28 cellular contexts compared by ENCODE assay signal in genomic region chr7:25512051-25512450, GRCh38.
"Had no signal": no experiment of that assay in that cellular context is flagged by ENCODE, and none has a peak within 500 bp of the region (broad histone marks: within the 10 kb centered on the region; RNA-seq: fewer than 3 reads in every experiment).

No MANE protein-coding gene starts in this region.

- H3K4me1 ChIP-seq: stomach, suprapubic skin, testis, thyroid gland, tibial artery, tibial nerve, transverse colon, upper lobe of left lung, upper lobe of right lung, uterus, vagina had no signal

- H3K36me3 ChIP-seq: stomach, suprapubic skin, thoracic aorta, thyroid gland, tibial artery, tibial nerve, transverse colon, upper lobe of left lung, upper lobe of right lung, uterus, vagina had no signal

- H3K4me3 ChIP-seq: stomach, suprapubic skin, testis, thoracic aorta, thyroid gland, tibial artery, tibial nerve, transverse colon, upper lobe of left lung, upper lobe of right lung, uterus, vagina had no signal

- H3K36me3 Mint-ChIP-seq: stimulated activated effector memory CD8-positive, alpha-beta T cell treated with anti-CD3 and anti-CD28 coated beads, Interleukin-12 subunit alpha, Interleukin-12 subunit beta, amount 100 ng/mL, for 72 hours; stimulated activated memory B cell treated with anti-CD40 and anti-IgM and Interleukin-4, amounts not matched to agents 10 μg/mL and 1 μg/mL and 100 μg/mL, for 72 hours; stimulated activated naive B cell treated with anti-CD40 and anti-IgM and Interleukin-4, amounts not matched to agents 10 μg/mL and 1 μg/mL and 100 μg/mL, for 72 hours; type B pancreatic cell had no signal

- H3K4me1 Mint-ChIP-seq: stimulated activated effector memory CD8-positive, alpha-beta T cell treated with anti-CD3 and anti-CD28 coated beads, Interleukin-12 subunit alpha, Interleukin-12 subunit beta, amount 100 ng/mL, for 72 hours; stimulated activated memory B cell treated with anti-CD40 and anti-IgM and Interleukin-4, amounts not matched to agents 10 μg/mL and 1 μg/mL and 100 μg/mL, for 72 hours; stimulated activated naive B cell treated with anti-CD40 and anti-IgM and Interleukin-4, amounts not matched to agents 10 μg/mL and 1 μg/mL and 100 μg/mL, for 72 hours; stimulated activated naive CD8-positive, alpha-beta T cell treated with anti-CD3 and anti-CD28 coated beads, Interleukin-15, amount 100 ng/mL, for 72 hours had no signal

- H3K27ac Mint-ChIP-seq: stimulated activated effector memory CD8-positive, alpha-beta T cell treated with anti-CD3 and anti-CD28 coated beads, Interleukin-12 subunit alpha, Interleukin-12 subunit beta, amount 100 ng/mL, for 72 hours; stimulated activated memory B cell treated with anti-CD40 and anti-IgM and Interleukin-4, amounts not matched to agents 10 μg/mL and 1 μg/mL and 100 μg/mL, for 72 hours; stimulated activated naive B cell treated with anti-CD40 and anti-IgM and Interleukin-4, amounts not matched to agents 10 μg/mL and 1 μg/mL and 100 μg/mL, for 72 hours; stimulated activated naive CD8-positive, alpha-beta T cell treated with anti-CD3 and anti-CD28 coated beads, Interleukin-15, amount 100 ng/mL, for 72 hours; stimulated activated naive CD8-positive, alpha-beta T cell treated with anti-CD3 and anti-CD28 coated beads, Interleukin-15, Interleukin-2, amounts not matched to agents 100 ng/mL and 50 ng/mL, for 24 hours; type B pancreatic cell had no signal

- H3K4me3 Mint-ChIP-seq: stimulated activated effector memory CD8-positive, alpha-beta T cell treated with anti-CD3 and anti-CD28 coated beads, Interleukin-12 subunit alpha, Interleukin-12 subunit beta, amount 100 ng/mL, for 72 hours; stimulated activated memory B cell treated with anti-CD40 and anti-IgM and Interleukin-4, amounts not matched to agents 10 μg/mL and 1 μg/mL and 100 μg/mL, for 72 hours; stimulated activated naive B cell treated with anti-CD40 and anti-IgM and Interleukin-4, amounts not matched to agents 10 μg/mL and 1 μg/mL and 100 μg/mL, for 72 hours; stimulated activated naive CD8-positive, alpha-beta T cell treated with anti-CD3 and anti-CD28 coated beads, Interleukin-15, amount 100 ng/mL, for 72 hours; stimulated activated naive CD8-positive, alpha-beta T cell treated with anti-CD3 and anti-CD28 coated beads, Interleukin-15, Interleukin-2, amounts not matched to agents 100 ng/mL and 50 ng/mL, for 24 hours; type B pancreatic cell had no signal

- H3K9me3 ChIP-seq: suprapubic skin, testis, thoracic aorta, thyroid gland, tibial artery, transverse colon, upper lobe of left lung, upper lobe of right lung, uterus, vagina had no signal

- ATAC-seq: stimulated activated effector memory CD8-positive, alpha-beta T cell treated with anti-CD3 and anti-CD28 coated beads, Interleukin-12 subunit alpha, Interleukin-12 subunit beta, amount 100 ng/mL, for 72 hours; stimulated activated memory B cell treated with anti-CD40 and anti-IgM and Interleukin-4, amounts not matched to agents 10 μg/mL and 1 μg/mL and 100 μg/mL, for 72 hours; stimulated activated naive B cell treated with anti-CD40 and anti-IgM and Interleukin-4, amounts not matched to agents 10 μg/mL and 1 μg/mL and 100 μg/mL, for 72 hours; stimulated activated naive CD8-positive, alpha-beta T cell treated with anti-CD3 and anti-CD28 coated beads, Interleukin-15, amount 100 ng/mL, for 72 hours; stimulated activated naive CD8-positive, alpha-beta T cell treated with anti-CD3 and anti-CD28 coated beads, Interleukin-15, Interleukin-2, amounts not matched to agents 100 U/mL and 50 U/mL, for 24 hours; upper lobe of right lung had no signal

- H3K27ac ChIP-seq: stomach, suprapubic skin, testis, thoracic aorta, thyroid gland, tibial artery, tibial nerve, transverse colon, upper lobe of left lung, upper lobe of right lung, uterus, vagina had no signal

- H3K27me3 Mint-ChIP-seq: stimulated activated naive CD8-positive, alpha-beta T cell treated with anti-CD3 and anti-CD28 coated beads, Interleukin-15, amount 100 ng/mL, for 72 hours; stimulated activated naive CD8-positive, alpha-beta T cell treated with anti-CD3 and anti-CD28 coated beads, Interleukin-15, Interleukin-2, amounts not matched to agents 100 ng/mL and 50 ng/mL, for 24 hours; type B pancreatic cell had no signal

- H3K9me3 Mint-ChIP-seq: stimulated activated effector memory CD8-positive, alpha-beta T cell treated with anti-CD3 and anti-CD28 coated beads, Interleukin-12 subunit alpha, Interleukin-12 subunit beta, amount 100 ng/mL, for 72 hours had no signal

- DNase-seq: stimulated activated CD4-positive, alpha-beta T cell treated with anti-CD3 and anti-CD28 coated beads, Interleukin-2, amount 100 ng/mL, for 48 hours; stimulated activated CD4-positive, alpha-beta T cell treated with anti-CD3 and anti-CD28 coated beads, Interleukin-4, amount 100 ng/mL, for 1 hour; stimulated activated CD4-positive, alpha-beta T cell treated with anti-CD3 and anti-CD28 coated beads, Interleukin-4, amount 100 ng/mL, for 24 hours; stimulated activated CD4-positive, alpha-beta T cell treated with anti-CD3 and anti-CD28 coated beads, Interleukin-4, amount 100 ng/mL, for 4 hours; stimulated activated CD8-positive, alpha-beta memory T cell treated with anti-CD3 and anti-CD28 coated beads, Interleukin-4, amount 100 ng/mL, for 48 hours; stimulated activated naive B cell treated with anti-CD40 and anti-IgM and Interleukin-4, amounts not matched to agents 10 μg/mL and 1 μg/mL and 100 μg/mL, for 72 hours; stimulated activated naive CD4-positive, alpha-beta T cell; stimulated activated naive CD4-positive, alpha-beta T cell treated with Interleukin-2 at 50 U/mL for 16 hours; stimulated activated naive CD8-positive, alpha-beta T cell treated with anti-CD3 and anti-CD28 coated beads, Interleukin-15, amount 100 ng/mL, for 72 hours; stimulated activated naive CD8-positive, alpha-beta T cell treated with anti-CD3 and anti-CD28 coated beads, Interleukin-15, Interleukin-2, amounts not matched to agents 100 U/mL and 50 U/mL, for 24 hours; stomach; substantia nigra; testis; thyroid gland; tibial artery; transverse colon; trophoblast cell; upper lobe of left lung; upper lobe of right lung; uterus had no signal
